In the genomic region with DNA sequence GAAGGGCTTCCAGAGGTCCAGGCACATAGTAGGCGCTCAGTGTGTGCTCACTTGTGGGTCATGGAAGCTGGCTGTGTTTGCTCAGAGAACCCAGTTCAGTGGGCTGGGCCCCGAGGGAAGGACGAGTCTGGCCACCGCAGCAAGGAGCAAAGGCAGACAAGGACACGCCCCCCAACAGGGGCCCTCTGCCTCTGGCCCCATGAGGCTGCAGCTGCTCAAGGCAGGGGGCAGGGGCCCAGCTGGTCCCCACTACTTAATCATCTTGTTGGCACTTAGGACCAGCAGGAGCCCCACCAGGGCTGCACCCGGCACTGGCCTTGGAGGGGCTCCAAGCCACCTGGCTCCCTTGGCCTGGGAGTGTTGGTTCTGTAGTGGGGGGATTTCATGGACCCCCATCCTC, we compare ENCODE assay signal across 15 cellular contexts. TPM values are rescaled to one million over a fixed set of nuclear protein-coding genes. Genes with fewer than 3 reads are reported as not detected.
DNase-seq lines count a peak whose midpoint lies in the region; ATAC-seq lines count a peak whose summit lies in the region.
"Had no signal": no experiment of that assay in that cellular context is flagged by ENCODE, and none has a peak within 500 bp of the region (broad histone marks: within the 10 kb centered on the region; RNA-seq: fewer than 3 reads in every experiment).

No MANE protein-coding gene starts in this region.

- H3K27ac ChIP-seq in SJCRH30, result no peak overlapping the region
- no peak overlapping the region for H3K27ac ChIP-seq in skeletal muscle tissue (ENCODE audit: low read depth, low read length)
- H3K27ac ChIP-seq: 22Rv1, GM23248 had no signal

- ATAC-seq in activated naive CD8-positive, alpha-beta T cell treated with anti-CD3 and anti-CD28 coated beads, Interleukin-2, amount 10 ng/mL, durations not matched to agents 7 days and 5 days (ENCODE audit: low read depth), result peak; percentile 12
- ATAC-seq in HG02798 (IDR thresholded peaks at IDR 0.05; ENCODE audit: poor library complexity, unreplicated experiment), result no peak
- ATAC-seq: GM12878 had no signal

- H3K9ac ChIP-seq in skeletal muscle tissue (ENCODE audit: low read depth in 1 of 3, low read length in 3 of 3), result peak overlapping the region in 2 of 3 donors; percentile 3 to 32
- H3K9ac ChIP-seq: GM23248 had no signal

- no peak overlapping the region for H3K4me3 Mint-ChIP-seq in activated naive CD8-positive, alpha-beta T cell treated with anti-CD3 and anti-CD28 coated beads, Interleukin-2, amount 10 ng/mL, durations not matched to agents 7 days and 5 days
- no peak overlapping the region for H3K4me3 Mint-ChIP-seq in activated naive CD8-positive, alpha-beta T cell treated with anti-CD3 and anti-CD28 coated beads for 36 hours
- H3K4me3 Mint-ChIP-seq: CD4-positive, CD25-positive, alpha-beta regulatory T cell; IgD-negative memory B cell had no signal

- no peak overlapping the region for H3K4me3 ChIP-seq in SJCRH30
- H3K4me3 ChIP-seq in skeletal muscle tissue (ENCODE audit: low read length in 3 of 3), result no peak overlapping the region
- H3K4me3 ChIP-seq: GM12878, GM23248 had no signal

- H3K4me1 ChIP-seq in SJCRH30 (peaks cover 21% of the 10 kb centered on the region), skeletal muscle tissue (ENCODE audit: control insufficient read depth in 3 of 3, insufficient read depth in 3 of 3, low read length in 3 of 3) (peaks cover 16 to 73% (median 19%) of the 10 kb centered on the region in 3 donors)

- H3K36me3 Mint-ChIP-seq in activated naive CD8-positive, alpha-beta T cell treated with anti-CD3 and anti-CD28 coated beads, Interleukin-2, amount 10 ng/mL, durations not matched to agents 7 days and 5 days, result no peaks in the 10 kb centered on the region
- H3K36me3 Mint-ChIP-seq in activated naive CD8-positive, alpha-beta T cell treated with anti-CD3 and anti-CD28 coated beads for 36 hours, result no peaks in the 10 kb centered on the region
- H3K36me3 Mint-ChIP-seq: CD4-positive, CD25-positive, alpha-beta regulatory T cell had no signal

- no peaks in the 10 kb centered on the region for H3K9me3 Mint-ChIP-seq in activated naive CD8-positive, alpha-beta T cell treated with anti-CD3 and anti-CD28 coated beads, Interleukin-2, amount 10 ng/mL, durations not matched to agents 7 days and 5 days
- no peaks in the 10 kb centered on the region for H3K9me3 Mint-ChIP-seq in activated naive CD8-positive, alpha-beta T cell treated with anti-CD3 and anti-CD28 coated beads for 36 hours
- H3K9me3 Mint-ChIP-seq: CD4-positive, CD25-positive, alpha-beta regulatory T cell; IgD-negative memory B cell had no signal

- H3K4me1 Mint-ChIP-seq in activated naive CD8-positive, alpha-beta T cell treated with anti-CD3 and anti-CD28 coated beads, Interleukin-2, amount 10 ng/mL, durations not matched to agents 7 days and 5 days, result no peaks in the 10 kb centered on the region
- no peaks in the 10 kb centered on the region for H3K4me1 Mint-ChIP-seq in activated naive CD8-positive, alpha-beta T cell treated with anti-CD3 and anti-CD28 coated beads for 36 hours
- H3K4me1 Mint-ChIP-seq: IgD-negative memory B cell had no signal

- DNase-seq in DMS 273 (lab: John Stamatoyannopoulos, UW; ENCODE audit: unreplicated experiment) (peak; percentile 84), DMS 273 treated with DMSO at 0.1 percent for 48 hours (lab: John Stamatoyannopoulos, UW) (no peak), SJCRH30 (peak; percentile 71 to 78)
- DNase-seq in activated naive CD8-positive, alpha-beta T cell treated with anti-CD3 and anti-CD28 coated beads, Interleukin-2, amount 10 ng/mL, durations not matched to agents 7 days and 5 days, result no peak
- DNase-seq in activated naive CD8-positive, alpha-beta T cell treated with anti-CD3 and anti-CD28 coated beads for 36 hours, result no peak
- no peak for DNase-seq in stimulated activated naive CD4-positive, alpha-beta T cell treated with Interleukin-2 at 50 U/mL for 16 hours (lab: John Stamatoyannopoulos, UW)
- DNase-seq: CD4-positive, CD25-positive, alpha-beta regulatory T cell; DMS79; GM23248 had no signal

- no peak overlapping the region for H3K27ac Mint-ChIP-seq in activated naive CD8-positive, alpha-beta T cell treated with anti-CD3 and anti-CD28 coated beads, Interleukin-2, amount 10 ng/mL, durations not matched to agents 7 days and 5 days
- no peak overlapping the region for H3K27ac Mint-ChIP-seq in activated naive CD8-positive, alpha-beta T cell treated with anti-CD3 and anti-CD28 coated beads for 36 hours
- H3K27ac Mint-ChIP-seq: CD4-positive, CD25-positive, alpha-beta regulatory T cell; IgD-negative memory B cell had no signal

- no peaks in the 10 kb centered on the region for H3K27me3 Mint-ChIP-seq in activated naive CD8-positive, alpha-beta T cell treated with anti-CD3 and anti-CD28 coated beads, Interleukin-2, amount 10 ng/mL, durations not matched to agents 7 days and 5 days
- no peaks in the 10 kb centered on the region for H3K27me3 Mint-ChIP-seq in activated naive CD8-positive, alpha-beta T cell treated with anti-CD3 and anti-CD28 coated beads for 36 hours
- H3K27me3 Mint-ChIP-seq: CD4-positive, CD25-positive, alpha-beta regulatory T cell had no signal

- POLR2A ChIA-PET in activated naive CD8-positive, alpha-beta T cell treated with anti-CD3 and anti-CD28 coated beads, Interleukin-2, amount 10 ng/mL, durations not matched to agents 7 days and 5 days (lab: Charles Lee), result no interaction called here

- H3K9me3 ChIP-seq in SJCRH30 (replicated peaks) (no peaks in the 10 kb centered on the region), skeletal muscle tissue (ENCODE audit: control insufficient read depth in 3 of 3, low read length in 3 of 3) (no peaks in the 10 kb centered on the region)

- H3K36me3 ChIP-seq in SJCRH30 (no peaks in the 10 kb centered on the region), skeletal muscle tissue (ENCODE audit: control insufficient read depth in 3 of 3, insufficient read depth in 3 of 3, low read length in 3 of 3) (no peaks in the 10 kb centered on the region)

- H3K27me3 ChIP-seq in SJCRH30, result peaks cover 16% of the 10 kb centered on the region
- H3K27me3 ChIP-seq in skeletal muscle tissue (ENCODE audit: control insufficient read depth in 3 of 3, insufficient read depth in 3 of 3, low read length in 3 of 3), result no peaks in the 10 kb centered on the region

RNA-seq across cellular contexts. Expression of a gene that starts 16.1 kb away (rescaled TPM):
- not detected for total RNA-seq in activated naive CD8-positive, alpha-beta T cell treated with anti-CD3 and anti-CD28 coated beads, Interleukin-2, amount 10 ng/mL, durations not matched to agents 7 days and 5 days
- total RNA-seq in activated naive CD8-positive, alpha-beta T cell treated with anti-CD3 and anti-CD28 coated beads for 36 hours, result not detected
- 0.20 and 0.40 TPM in 2 replicates for total RNA-seq in SJCRH30 (2014; rRNA removed; shearing (Covaris generic))
- 14.6 TPM for total RNA-seq in skeletal muscle tissue
- total RNA-seq: HT-29 had no signal

Comparison
In these comparisons a context has a peak if more than half of its experiments do, and no peak if none do; other contexts are left out.
1. DNase-seq: peak in DMS 273 (single experiment) and SJCRH30 (2 of 2); none in DMS 273 treated with DMSO at 0.1 percent for 48 hours (single experiment), activated naive CD8-positive, alpha-beta T cell treated with anti-CD3 and anti-CD28 coated beads, Interleukin-2, amount 10 ng/mL, durations not matched to agents 7 days and 5 days (single experiment), activated naive CD8-positive, alpha-beta T cell treated with anti-CD3 and anti-CD28 coated beads for 36 hours (single experiment) and stimulated activated naive CD4-positive, alpha-beta T cell treated with Interleukin-2 at 50 U/mL for 16 hours (single experiment).
2. RNA of a gene that starts 16.1 kb away (total RNA-seq): 14.6 TPM in skeletal muscle tissue (single experiment); 0.20 to 0.40 TPM in SJCRH30, not detected in activated naive CD8-positive, alpha-beta T cell treated with anti-CD3 and anti-CD28 coated beads for 36 hours and not detected in activated naive CD8-positive, alpha-beta T cell treated with anti-CD3 and anti-CD28 coated beads, Interleukin-2, amount 10 ng/mL, durations not matched to agents 7 days and 5 days; every median in the first group is over 10 times any median in the second.